In genomic region chr7:22137026-22137425, GRCh38 we compare ENCODE assay signal across 25 cellular contexts.
DNase-seq lines count a peak whose midpoint lies in the region; ATAC-seq and TF ChIP-seq lines count a peak whose summit lies in the region.
"Had no signal": no experiment of that assay in that cellular context is flagged by ENCODE, and none has a peak within 500 bp of the region (broad histone marks: within the 10 kb centered on the region; RNA-seq: fewer than 3 reads in every experiment).

No MANE protein-coding gene starts in this region.

- H3K27me3 Mint-ChIP-seq in HFFc6 (ENCODE audit: insufficient read depth): peaks cover 2% of the 10 kb centered on the region
- no peaks in the 10 kb centered on the region for H3K27me3 Mint-ChIP-seq in activated CD8-positive, alpha-beta T cell treated with anti-CD3 and anti-CD28 coated beads for 36 hours
- H3K27me3 Mint-ChIP-seq in effector memory CD8-positive, alpha-beta T cell: peaks cover 16 to 30% of the 10 kb centered on the region in 2 donors
- H3K27me3 Mint-ChIP-seq: dendritic cell treated with granulocyte-macrophage colony-stimulating factor and Interleukin-4, amounts not matched to agents 40 ng/mL and 50 ng/mL, for 4 days had no signal

- CTCF ChIA-PET in activated CD8-positive, alpha-beta T cell treated with anti-CD3 and anti-CD28 coated beads for 36 hours (lab: Charles Lee): no interaction called here

- ATAC-seq in GM18511 (IDR thresholded peaks at IDR 0.05; ENCODE audit: unreplicated experiment): no peak
- no peak for ATAC-seq in activated CD8-positive, alpha-beta T cell treated with anti-CD3 and anti-CD28 coated beads for 36 hours
- ATAC-seq in stimulated activated effector memory CD8-positive, alpha-beta T cell treated with anti-CD3 and anti-CD28 coated beads, Interleukin-12 subunit alpha, Interleukin-12 subunit beta, amount 100 ng/mL, for 72 hours: no peak
- no peak for ATAC-seq in effector memory CD8-positive, alpha-beta T cell (replicated peaks)
- ATAC-seq: activated CD8-positive, alpha-beta T cell treated with anti-CD3 and anti-CD28 coated beads, Interleukin-2, amount 10 ng/mL, durations not matched to agents 7 days and 5 days; GM12878; left ventricle myocardium superior had no signal

- in situ Hi-C loops in brain microvascular endothelial cell (cut with HindIII; ENCODE audit: low pct_ligation_motif_present, low sequenced_read_pairs): no loop called here

- DNase-seq in A172 (ENCODE audit: low spot score) (peak; percentile 64), HFFc6 (peak; percentile 62), brain microvascular endothelial cell (no peak), kidney epithelial cell (ENCODE audit: low read depth) (peak; percentile 9)
- DNase-seq in activated CD8-positive, alpha-beta T cell treated with anti-CD3 and anti-CD28 coated beads for 36 hours: no peak
- DNase-seq in stimulated activated effector memory CD8-positive, alpha-beta T cell treated with anti-CD3 and anti-CD28 coated beads, Interleukin-12 subunit alpha, Interleukin-12 subunit beta, amount 100 ng/mL, for 72 hours (ENCODE audit: low spot score in 2 of 2): no peak
- no peak for DNase-seq in effector memory CD8-positive, alpha-beta T cell
- DNase-seq: activated CD8-positive, alpha-beta T cell treated with anti-CD3 and anti-CD28 coated beads, Interleukin-2, amount 10 ng/mL, durations not matched to agents 7 days and 5 days; activated effector memory CD4-positive, alpha-beta T cell treated with Interleukin-2 at 50 U/mL for 16 hours; aorta; CD8-positive, alpha-beta memory T cell; H7; left ventricle myocardium superior; NCI-H1105 treated with DMSO at 0.1 percent for 48 hours; NCI-H2171; NCI-H774; pancreas; stimulated activated naive CD4-positive, alpha-beta T cell; transverse colon; WERI-Rb-1 had no signal

- no peaks in the 10 kb centered on the region for H3K27me3 ChIP-seq in brain microvascular endothelial cell (replicated peaks)
- no peaks in the 10 kb centered on the region for H3K27me3 ChIP-seq in kidney epithelial cell (ENCODE audit: control insufficient read depth, insufficient read depth, low read length)
- H3K27me3 ChIP-seq: pancreas, transverse colon had no signal

- no peak overlapping the region for H3K4me3 ChIP-seq in brain microvascular endothelial cell (ENCODE audit: low read depth, low read length)
- H3K4me3 ChIP-seq in kidney epithelial cell (ENCODE audit: low read depth, low read length): no peak overlapping the region
- H3K4me3 ChIP-seq: GM12878, pancreas, transverse colon had no signal

- peaks cover 62% of the 10 kb centered on the region for H3K4me1 Mint-ChIP-seq in HFFc6 (ENCODE audit: low read depth)
- no peaks in the 10 kb centered on the region for H3K4me1 Mint-ChIP-seq in activated CD8-positive, alpha-beta T cell treated with anti-CD3 and anti-CD28 coated beads for 36 hours (ENCODE audit: low read depth)
- H3K4me1 Mint-ChIP-seq in stimulated activated effector memory CD8-positive, alpha-beta T cell treated with anti-CD3 and anti-CD28 coated beads, Interleukin-12 subunit alpha, Interleukin-12 subunit beta, amount 100 ng/mL, for 72 hours: no peaks in the 10 kb centered on the region
- H3K4me1 Mint-ChIP-seq in effector memory CD8-positive, alpha-beta T cell (ENCODE audit: low read depth in 2 of 2): no peaks in the 10 kb centered on the region
- H3K4me1 Mint-ChIP-seq: CD8-positive, alpha-beta memory T cell had no signal

- H3K9me3 Mint-ChIP-seq in HFFc6: no peaks in the 10 kb centered on the region
- no peaks in the 10 kb centered on the region for H3K9me3 Mint-ChIP-seq in activated CD8-positive, alpha-beta T cell treated with anti-CD3 and anti-CD28 coated beads for 36 hours
- no peaks in the 10 kb centered on the region for H3K9me3 Mint-ChIP-seq in stimulated activated effector memory CD8-positive, alpha-beta T cell treated with anti-CD3 and anti-CD28 coated beads, Interleukin-12 subunit alpha, Interleukin-12 subunit beta, amount 100 ng/mL, for 72 hours
- no peaks in the 10 kb centered on the region for H3K9me3 Mint-ChIP-seq in effector memory CD8-positive, alpha-beta T cell
- H3K9me3 Mint-ChIP-seq: CD8-positive, alpha-beta memory T cell; dendritic cell treated with granulocyte-macrophage colony-stimulating factor and Interleukin-4, amounts not matched to agents 40 ng/mL and 50 ng/mL, for 4 days had no signal

- H3K4me3 Mint-ChIP-seq in HFFc6: peak overlapping the region; percentile 60
- H3K4me3 Mint-ChIP-seq in activated CD8-positive, alpha-beta T cell treated with anti-CD3 and anti-CD28 coated beads for 36 hours: no peak overlapping the region
- H3K4me3 Mint-ChIP-seq in stimulated activated effector memory CD8-positive, alpha-beta T cell treated with anti-CD3 and anti-CD28 coated beads, Interleukin-12 subunit alpha, Interleukin-12 subunit beta, amount 100 ng/mL, for 72 hours: no peak overlapping the region
- no peak overlapping the region for H3K4me3 Mint-ChIP-seq in effector memory CD8-positive, alpha-beta T cell
- H3K4me3 Mint-ChIP-seq: activated CD8-positive, alpha-beta T cell treated with anti-CD3 and anti-CD28 coated beads, Interleukin-2, amount 10 ng/mL, durations not matched to agents 7 days and 5 days; CD8-positive, alpha-beta memory T cell; dendritic cell treated with granulocyte-macrophage colony-stimulating factor and Interleukin-4, amounts not matched to agents 40 ng/mL and 50 ng/mL, for 4 days had no signal

- H3K27ac Mint-ChIP-seq in HFFc6: peak overlapping the region; percentile 62
- no peak overlapping the region for H3K27ac Mint-ChIP-seq in activated CD8-positive, alpha-beta T cell treated with anti-CD3 and anti-CD28 coated beads for 36 hours
- no peak overlapping the region for H3K27ac Mint-ChIP-seq in stimulated activated effector memory CD8-positive, alpha-beta T cell treated with anti-CD3 and anti-CD28 coated beads, Interleukin-12 subunit alpha, Interleukin-12 subunit beta, amount 100 ng/mL, for 72 hours
- H3K27ac Mint-ChIP-seq in effector memory CD8-positive, alpha-beta T cell: no peak overlapping the region
- H3K27ac Mint-ChIP-seq: activated CD8-positive, alpha-beta T cell treated with anti-CD3 and anti-CD28 coated beads, Interleukin-2, amount 10 ng/mL, durations not matched to agents 7 days and 5 days; CD8-positive, alpha-beta memory T cell; dendritic cell treated with granulocyte-macrophage colony-stimulating factor and Interleukin-4, amounts not matched to agents 40 ng/mL and 50 ng/mL, for 4 days had no signal

- peaks cover 5% of the 10 kb centered on the region; the same call in 1 of the 2 replicates for H3K36me3 Mint-ChIP-seq in HFFc6 (ENCODE audit: low read depth)
- H3K36me3 Mint-ChIP-seq in activated CD8-positive, alpha-beta T cell treated with anti-CD3 and anti-CD28 coated beads for 36 hours (ENCODE audit: low read depth): no peaks in the 10 kb centered on the region
- no peaks in the 10 kb centered on the region for H3K36me3 Mint-ChIP-seq in stimulated activated effector memory CD8-positive, alpha-beta T cell treated with anti-CD3 and anti-CD28 coated beads, Interleukin-12 subunit alpha, Interleukin-12 subunit beta, amount 100 ng/mL, for 72 hours
- H3K36me3 Mint-ChIP-seq in effector memory CD8-positive, alpha-beta T cell (ENCODE audit: insufficient read depth): no peaks in the 10 kb centered on the region
- H3K36me3 Mint-ChIP-seq: CD8-positive, alpha-beta memory T cell had no signal

- H3K36me3 ChIP-seq in brain microvascular endothelial cell (replicated peaks) (no peaks in the 10 kb centered on the region), kidney epithelial cell (ENCODE audit: control insufficient read depth, insufficient read depth, low read length) (no peaks in the 10 kb centered on the region)

- POLR2A ChIA-PET in activated CD8-positive, alpha-beta T cell treated with anti-CD3 and anti-CD28 coated beads for 36 hours (lab: Charles Lee): no interaction called here

- TF ChIP-seq CTCF in HFFc6 (IDR thresholded peaks at IDR 0.05): no peak
- TF ChIP-seq CTCF in brain microvascular endothelial cell (IDR thresholded peaks at IDR 0.05; ENCODE audit: low read depth, low read length, missing control alignments): no peak
- no peak for TF ChIP-seq CTCF in kidney epithelial cell (IDR thresholded peaks at IDR 0.05; ENCODE audit: insufficient read depth, low read length, poor library complexity, severe bottlenecking)
- no peak for TF ChIP-seq CTCF in activated CD8-positive, alpha-beta T cell treated with anti-CD3 and anti-CD28 coated beads for 36 hours (IDR thresholded peaks at IDR 0.05)

- intact Hi-C loops in activated CD8-positive, alpha-beta T cell treated with anti-CD3 and anti-CD28 coated beads for 36 hours (cut with micrococcal nuclease): no loop called here

- H3K27ac ChIP-seq in brain microvascular endothelial cell: peak overlapping the region; percentile 44
- H3K27ac ChIP-seq: 22Rv1, KMS-11, transverse colon, WERI-Rb-1 had no signal

Comparison
In these comparisons a context has a peak if more than half of its experiments do, and no peak if none do; other contexts are left out.
1. DNase-seq: peak in A172 (single experiment), HFFc6 (single experiment) and kidney epithelial cell (single experiment); none in brain microvascular endothelial cell (single experiment), activated CD8-positive, alpha-beta T cell treated with anti-CD3 and anti-CD28 coated beads for 36 hours (single experiment), stimulated activated effector memory CD8-positive, alpha-beta T cell treated with anti-CD3 and anti-CD28 coated beads, Interleukin-12 subunit alpha, Interleukin-12 subunit beta, amount 100 ng/mL, for 72 hours (0 of 2) and effector memory CD8-positive, alpha-beta T cell (0 of 3).